ENCODE assay signal across 25 cellular contexts in the genomic region with DNA sequence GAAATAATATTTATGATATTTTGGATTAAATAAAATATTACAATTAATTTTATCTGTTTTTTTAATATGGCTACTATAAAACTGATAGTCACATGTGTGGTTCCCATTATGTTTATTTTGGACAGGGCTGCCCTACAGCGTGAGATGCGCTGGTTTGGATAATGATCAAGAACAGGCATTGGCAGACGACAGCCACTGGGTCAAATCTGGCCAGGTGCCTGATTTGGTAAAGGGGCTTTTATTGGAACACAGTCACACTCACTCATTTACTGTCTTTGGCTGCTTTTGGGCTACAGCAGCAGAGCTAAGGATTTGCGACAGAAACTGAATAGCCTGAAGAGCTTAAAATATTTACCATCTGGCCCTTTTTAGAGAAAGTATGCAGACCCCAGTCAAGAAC.
A peak's percentile ranks its signal among the peaks of the same experiment; 100 is the strongest.
DNase-seq lines count a peak whose midpoint lies in the region; ATAC-seq and TF ChIP-seq lines count a peak whose summit lies in the region.
"Had no signal": no experiment of that assay in that cellular context is flagged by ENCODE, and none has a peak within 500 bp of the region (broad histone marks: within the 10 kb centered on the region; RNA-seq: fewer than 3 reads in every experiment).

No MANE protein-coding gene starts in this region.

- peaks cover 37% of the 10 kb centered on the region for H3K4me1 Mint-ChIP-seq in osteocyte (ENCODE audit: unreplicated experiment)

- H3K79me2 ChIP-seq in MM.1S (ENCODE audit: low read length), result no peaks in the 10 kb centered on the region

- peak overlapping the region; percentile 54 for H3K27ac Mint-ChIP-seq in osteocyte (ENCODE audit: unreplicated experiment)
- H3K27ac Mint-ChIP-seq: GM23338 had no signal

- no peaks in the 10 kb centered on the region for H3F3A ChIP-seq in MM.1S (ENCODE audit: insufficient read depth, low read length)

- no peaks in the 10 kb centered on the region for H3K9me3 ChIP-seq in WERI-Rb-1 (ENCODE audit: severe bottlenecking)
- H3K9me3 ChIP-seq in MM.1S (replicated peaks; ENCODE audit: insufficient read depth, low read length), result no peaks in the 10 kb centered on the region
- H3K9me3 ChIP-seq: psoas muscle, SJCRH30 had no signal

- H3K9me2 ChIP-seq in MM.1S (replicated peaks; ENCODE audit: insufficient read depth, low read length), result no peaks in the 10 kb centered on the region

- ATAC-seq in HG03432 (IDR thresholded peaks at IDR 0.05; ENCODE audit: unreplicated experiment) (no peak), HG02623 (IDR thresholded peaks at IDR 0.05; ENCODE audit: unreplicated experiment) (no peak)
- ATAC-seq: GM23338, left lobe of liver, psoas muscle had no signal

- H3K27ac ChIP-seq in WERI-Rb-1, result no peak overlapping the region
- H3K27ac ChIP-seq in MM.1S (ENCODE audit: low read length), result no peak overlapping the region
- H3K27ac ChIP-seq: psoas muscle, SJCRH30 had no signal

- H3K27me3 ChIP-seq in WERI-Rb-1 (ENCODE audit: insufficient read depth, low read depth, severe bottlenecking), result no peaks in the 10 kb centered on the region
- no peaks in the 10 kb centered on the region for H3K27me3 ChIP-seq in MM.1S (replicated peaks; ENCODE audit: insufficient read depth, low read length)
- H3K27me3 ChIP-seq: SJCRH30 had no signal

- TF ChIP-seq CTCF in WERI-Rb-1 (IDR thresholded peaks at IDR 0.05; ENCODE audit: low read depth, low read length), result no peak
- TF ChIP-seq CTCF in osteocyte (IDR thresholded peaks at IDR 0.05), result no peak
- TF ChIP-seq CTCF in MM.1S (IDR thresholded peaks at IDR 0.05; ENCODE audit: low read length), result no peak

- no peaks in the 10 kb centered on the region for H3K36me3 Mint-ChIP-seq in osteocyte (ENCODE audit: unreplicated experiment)
- H3K36me3 Mint-ChIP-seq: CD4-positive, CD25-positive, alpha-beta regulatory T cell; naive B cell had no signal

- no peaks in the 10 kb centered on the region for H3K4me1 ChIP-seq in MM.1S (ENCODE audit: low read length)
- H3K4me1 ChIP-seq: psoas muscle, SJCRH30 had no signal

- H3K9ac ChIP-seq in MM.1S (ENCODE audit: low read length), result no peak overlapping the region

- H3K4me3 Mint-ChIP-seq in osteocyte (ENCODE audit: unreplicated experiment), result no peak overlapping the region
- H3K4me3 Mint-ChIP-seq: GM23338 had no signal

- H3K9me3 Mint-ChIP-seq in osteocyte (ENCODE audit: unreplicated experiment), result no peaks in the 10 kb centered on the region
- H3K9me3 Mint-ChIP-seq: GM23338; stimulated activated naive CD8-positive, alpha-beta T cell treated with anti-CD3 and anti-CD28 coated beads, Interleukin-15, amount 100 ng/mL, for 72 hours; T-helper 1 cell treated with Interleukin-12 subunit alpha and Interleukin-12 subunit beta and Interleukin-4 antibody, amounts not matched to agents 30 μg/mL and 1 μg/mL, for 36 hours had no signal

- H4K20me1 ChIP-seq in MM.1S (ENCODE audit: insufficient read depth, low read length), result no peaks in the 10 kb centered on the region

- H3K27me3 Mint-ChIP-seq in osteocyte (ENCODE audit: unreplicated experiment), result no peaks in the 10 kb centered on the region
- H3K27me3 Mint-ChIP-seq: CD4-positive, CD25-positive, alpha-beta regulatory T cell; naive B cell had no signal

- H3K4me3 ChIP-seq in WERI-Rb-1 (ENCODE audit: low read depth, low read length) (no peak overlapping the region), MM.1S (ENCODE audit: low read length) (no peak overlapping the region)
- H3K4me3 ChIP-seq: GM23338, psoas muscle, SJCRH30 had no signal

- DNase-seq in NCI-H1105 treated with DMSO at 0.1 percent for 48 hours (lab: John Stamatoyannopoulos, UW) (peak; percentile 2), NCI-H1105 (lab: John Stamatoyannopoulos, UW) (no peak), NCI-H1092 treated with DMSO at 0.1 percent for 48 hours (lab: John Stamatoyannopoulos, UW) (peak; percentile 56), WERI-Rb-1 (peak; percentile 24), osteocyte (ENCODE audit: extremely low spot score, unreplicated experiment) (no peak), MM.1S (no peak)
- DNase-seq: 8988T; activated CD4-positive, alpha-beta T cell treated with anti-CD3 and anti-CD28 coated beads for 48 hours; activated CD8-positive, alpha-beta memory T cell treated with anti-CD3 and anti-CD28 coated beads for 24 hours; activated gamma-delta T cell; CD4-positive, CD25-positive, alpha-beta regulatory T cell; KG1; MV-4-11; naive B cell; NCI-H1694 treated with DMSO at 0.1 percent for 48 hours; NCI-H2171; NCI-H526; psoas muscle; SJCRH30; stimulated activated naive CD8-positive, alpha-beta T cell treated with anti-CD3 and anti-CD28 coated beads, Interleukin-15, amount 100 ng/mL, for 72 hours had no signal

- no peak overlapping the region for H2AFZ ChIP-seq in MM.1S (ENCODE audit: low read length)
- H2AFZ ChIP-seq: GM23338 had no signal

- no peaks in the 10 kb centered on the region for H3K36me3 ChIP-seq in WERI-Rb-1
- no peaks in the 10 kb centered on the region for H3K36me3 ChIP-seq in MM.1S (replicated peaks; ENCODE audit: insufficient read depth, low read length)
- H3K36me3 ChIP-seq: SJCRH30 had no signal

- no peak overlapping the region for H3K4me2 ChIP-seq in MM.1S (ENCODE audit: low read depth, low read length)
- H3K4me2 ChIP-seq: GM23338 had no signal

Comparison
In these comparisons a context has a peak if more than half of its experiments do, and no peak if none do; other contexts are left out.
1. DNase-seq: peak in NCI-H1105 treated with DMSO at 0.1 percent for 48 hours (single experiment), NCI-H1092 treated with DMSO at 0.1 percent for 48 hours (single experiment) and WERI-Rb-1 (single experiment); none in NCI-H1105 (single experiment), osteocyte (single experiment) and MM.1S (single experiment).